Comparison of ENCODE assay signal across 18 cellular contexts in the genomic region with DNA sequence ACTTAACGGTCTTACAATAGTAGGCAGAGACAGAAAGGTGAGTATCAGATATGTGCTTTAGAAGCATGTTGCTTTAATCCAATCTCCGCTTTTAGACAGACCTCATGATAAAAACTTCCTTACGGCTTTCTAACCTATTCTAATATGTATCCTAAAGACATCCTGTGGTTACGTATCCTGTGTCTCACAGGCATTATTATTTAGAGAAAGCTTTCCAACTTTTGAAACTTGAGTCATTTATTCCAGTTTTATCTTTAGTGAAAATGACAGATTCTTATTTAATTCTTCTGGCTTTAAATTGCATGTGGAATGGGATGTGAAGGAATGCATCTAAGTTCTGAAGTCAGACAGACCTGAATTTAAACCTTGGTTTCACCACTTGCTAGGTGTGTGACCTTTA.
"Had no signal": no experiment of that assay in that cellular context is flagged by ENCODE, and none has a peak within 500 bp of the region (broad histone marks: within the 10 kb centered on the region; RNA-seq: fewer than 3 reads in every experiment).

No MANE protein-coding gene starts in this region.

- H3K4me3 ChIP-seq: ascending aorta, mucosa of descending colon, neural progenitor cell, prostate gland, right atrium auricular region, stomach had no signal

- H3K27me3 ChIP-seq: ascending aorta, neural progenitor cell, right atrium auricular region, stomach had no signal

- H3K27ac Mint-ChIP-seq: activated B cell treated with CpG ODN at 0.5 μM for 24 hours; activated CD4-positive, alpha-beta memory T cell treated with anti-CD3 and anti-CD28 coated beads, Interleukin-2, amount 10 ng/mL, durations not matched to agents 7 days and 5 days; activated T-cell treated with anti-CD3 and anti-CD28 coated beads, Interleukin-2, amount 50 U/mL, for 24 hours; activated T-helper 2 cell treated with anti-CD3 and anti-CD28 coated beads, Interferon-gamma antibody, Interleukin-2, Interleukin-4, amounts not matched to agents 10 μg/mL and 5 μg/mL and 100 μg/mL, durations not matched to agents 14 hours and 24 hours and 36 hours; memory B cell; naive B cell; neural progenitor cell; type B pancreatic cell had no signal

- DNase-seq: activated B cell treated with CpG ODN at 0.5 μM for 24 hours; activated CD4-positive, alpha-beta memory T cell treated with anti-CD3 and anti-CD28 coated beads, Interleukin-2, amount 10 ng/mL, durations not matched to agents 7 days and 5 days; activated CD4-positive, alpha-beta T cell treated with anti-CD3 and anti-CD28 coated beads for 4 hours; activated naive CD4-positive, alpha-beta T cell treated with Interleukin-2 at 50 U/mL for 16 hours; activated T-cell treated with anti-CD3 and anti-CD28 coated beads, Interleukin-2, amount 50 U/mL, for 24 hours; cerebellar nuclear complex; effector CD4-positive, alpha-beta T cell; left ventricle myocardium superior; mucosa of descending colon; naive B cell; stomach had no signal

- H3K4me3 Mint-ChIP-seq: activated B cell treated with CpG ODN at 0.5 μM for 24 hours; activated CD4-positive, alpha-beta memory T cell treated with anti-CD3 and anti-CD28 coated beads, Interleukin-2, amount 10 ng/mL, durations not matched to agents 7 days and 5 days; activated T-cell treated with anti-CD3 and anti-CD28 coated beads, Interleukin-2, amount 50 U/mL, for 24 hours; memory B cell; naive B cell; neural progenitor cell; type B pancreatic cell had no signal

- H3K9ac ChIP-seq: neural progenitor cell had no signal

- H3K4me1 Mint-ChIP-seq: activated B cell treated with CpG ODN at 0.5 μM for 24 hours; activated CD4-positive, alpha-beta memory T cell treated with anti-CD3 and anti-CD28 coated beads, Interleukin-2, amount 10 ng/mL, durations not matched to agents 7 days and 5 days; memory B cell; naive B cell; neural progenitor cell had no signal

- H3K9me3 ChIP-seq: prostate gland had no signal

- H3K36me3 ChIP-seq: ascending aorta, neural progenitor cell, prostate gland, right atrium auricular region, stomach had no signal

- H3K27ac ChIP-seq: ascending aorta, neural progenitor cell, prostate gland, right atrium auricular region, stomach had no signal

- H3K4me2 ChIP-seq: neural progenitor cell had no signal

- H3K36me3 Mint-ChIP-seq: neural progenitor cell, type B pancreatic cell had no signal

- H3K9me3 Mint-ChIP-seq: activated CD4-positive, alpha-beta memory T cell treated with anti-CD3 and anti-CD28 coated beads, Interleukin-2, amount 10 ng/mL, durations not matched to agents 7 days and 5 days; type B pancreatic cell had no signal

- H3K27me3 Mint-ChIP-seq: activated T-cell treated with anti-CD3 and anti-CD28 coated beads, Interleukin-2, amount 50 U/mL, for 24 hours had no signal

- ATAC-seq: left ventricle myocardium superior, mucosa of descending colon had no signal

- H3K4me1 ChIP-seq: ascending aorta, neural progenitor cell, prostate gland, right atrium auricular region, stomach had no signal
